Comparison of ENCODE assay signal across 23 cellular contexts in genomic region chr2:140648390-140648789, GRCh38.
DNase-seq lines count a peak whose midpoint lies in the region; ATAC-seq, FAIRE-seq and TF ChIP-seq lines count a peak whose summit lies in the region.
"Had no signal": no experiment of that assay in that cellular context is flagged by ENCODE, and none has a peak within 500 bp of the region (broad histone marks: within the 10 kb centered on the region; RNA-seq: fewer than 3 reads in every experiment).

No MANE protein-coding gene starts in this region.

- no TSS peak for BruUV-seq in PC-3 (replicated peaks; lab: Mats Ljungman, UMichigan)

- TF ChIP-seq RAD21 in A549 (conservative IDR thresholded peaks at IDR 0.05 in 1 of 2, IDR thresholded peaks at IDR 0.05 in 1 of 2): no peak

- POLR2A ChIA-PET in A549 (lab: Yijun Ruan, JAX) (no interaction called here), PC-3 (lab: Charles Lee; ENCODE audit: unreplicated experiment) (no interaction called here)

- no peaks in the 10 kb centered on the region for H4K20me1 ChIP-seq in PC-3 (ENCODE audit: low read length)
- H4K20me1 ChIP-seq: BLaER1 had no signal

- H3K4me2 ChIP-seq in A549 (no peak overlapping the region), PC-3 (ENCODE audit: low read length) (peak overlapping the region; percentile 25; the same call in 1 of the 2 replicates)
- H3K4me2 ChIP-seq: BLaER1 had no signal

- H3K4me1 ChIP-seq in A549: peaks cover 29% of the 10 kb centered on the region
- peaks cover 32% of the 10 kb centered on the region for H3K4me1 ChIP-seq in PC-3 (ENCODE audit: insufficient read depth, low read length)
- H3K4me1 ChIP-seq in colonic mucosa: no peaks in the 10 kb centered on the region
- no peaks in the 10 kb centered on the region for H3K4me1 ChIP-seq in transverse colon
- H3K4me1 ChIP-seq in vagina: no peaks in the 10 kb centered on the region
- H3K4me1 ChIP-seq: BE2C, BLaER1 had no signal

- H2AFZ ChIP-seq in PC-3 (ENCODE audit: low read length): no peak overlapping the region

- no peaks in the 10 kb centered on the region for H3K27me3 ChIP-seq in PC-3 (ENCODE audit: low read length)
- H3K27me3 ChIP-seq in colonic mucosa: no peaks in the 10 kb centered on the region
- H3K27me3 ChIP-seq in transverse colon: no peaks in the 10 kb centered on the region
- no peaks in the 10 kb centered on the region for H3K27me3 ChIP-seq in vagina
- H3K27me3 ChIP-seq: BE2C, BLaER1 had no signal

- TF ChIP-seq EP300 in A549 (IDR thresholded peaks at IDR 0.05) (no peak), transverse colon (IDR thresholded peaks at IDR 0.05; ENCODE audit: low read depth) (no peak)

- TF ChIP-seq POLR2A in A549 (IDR thresholded peaks at IDR 0.05; ENCODE audit: low read length) (no peak), transverse colon (IDR thresholded peaks at IDR 0.05) (no peak), vagina (IDR thresholded peaks at IDR 0.05) (no peak)

- ATAC-seq in A549 (no peak), PC-3 (no peak), left colon (peak; percentile 96), HG02763 (IDR thresholded peaks at IDR 0.05; ENCODE audit: unreplicated experiment) (no peak)

- CTCF ChIA-PET in A549 (lab: Yijun Ruan, JAX) (no interaction called here), PC-3 (lab: Charles Lee) (no interaction called here)

- intact Hi-C loops in PC-3 (cut with micrococcal nuclease): no loop called here
- intact Hi-C loops in colonic mucosa (cut with DNase I): no loop called here
- intact Hi-C loops in left colon (cut with DNase I, micrococcal nuclease): no loop called here
- intact Hi-C loops in transverse colon (cut with DNase I; ENCODE audit: low total_unique reads): no loop called here
- intact Hi-C loops in vagina (cut with DNase I): no loop called here

- no peak for FAIRE-seq in A549 (lab: Jason Lieb, UNC)
- FAIRE-seq: D721Med, G401.6, GM12891, GM19239 had no signal

- WGBS in A549 (ENCODE audit: missing lambda C conversion rate): 62% methylated on average over 2 of the region's 2 CpGs
- WGBS in transverse colon (ENCODE audit: low coverage in 1 of 2), 2 donors: 59 to 66% methylated on average over 2 of the region's 2 CpGs

- H3K9ac ChIP-seq in PC-3 (ENCODE audit: low read length) (no peak overlapping the region), colonic mucosa (ENCODE audit: low read depth in 2 of 2, low read length in 2 of 2) (no peak overlapping the region)
- H3K9ac ChIP-seq: BLaER1 had no signal

- H3K9me3 ChIP-seq in A549 (no peaks in the 10 kb centered on the region), PC-3 (ENCODE audit: low read length) (no peaks in the 10 kb centered on the region), colonic mucosa (no peaks in the 10 kb centered on the region), transverse colon (no peaks in the 10 kb centered on the region), vagina (no peaks in the 10 kb centered on the region)
- H3K9me3 ChIP-seq: BE2C, BLaER1 had no signal

- H3K36me3 ChIP-seq in PC-3 (ENCODE audit: low read depth, low read length) (no peaks in the 10 kb centered on the region), colonic mucosa (no peaks in the 10 kb centered on the region), transverse colon (no peaks in the 10 kb centered on the region), vagina (no peaks in the 10 kb centered on the region)
- H3K36me3 ChIP-seq: BE2C, BLaER1 had no signal

- TF ChIP-seq CTCF in A549 (IDR thresholded peaks at IDR 0.05) (no peak), PC-3 (conservative IDR thresholded peaks at IDR 0.05; ENCODE audit: low read depth, low read length) (no peak), colonic mucosa (IDR thresholded peaks at IDR 0.05) (no peak), transverse colon (IDR thresholded peaks at IDR 0.05) (no peak), vagina (IDR thresholded peaks at IDR 0.05) (no peak)

- H3K4me3 ChIP-seq in A549: no peak overlapping the region
- H3K4me3 ChIP-seq in PC-3 (ENCODE audit: low read length): no peak overlapping the region
- no peak overlapping the region for H3K4me3 ChIP-seq in colonic mucosa
- H3K4me3 ChIP-seq in transverse colon: no peak overlapping the region
- H3K4me3 ChIP-seq in vagina: no peak overlapping the region
- H3K4me3 ChIP-seq: BLaER1 had no signal

- no peaks in the 10 kb centered on the region for H3K9me2 ChIP-seq in PC-3 (replicated peaks; ENCODE audit: low read length)

- DNase-seq in A549 (ENCODE audit: low read depth in 1 of 2, low spot score in 1 of 2) (no peak), PC-3 (peak; percentile 30), colonic mucosa (peak; percentile 35), left colon (peak in 1 of 2 donors; percentile 7), transverse colon (no peak), vagina (ENCODE audit: extremely low spot score in 2 of 2) (no peak), cortex of kidney (lab: John Stamatoyannopoulos, UW) (no peak)
- DNase-seq: ACHN; BE2C; C1 segment of cervical spinal cord; CD4-positive, alpha-beta memory T cell; CD4-positive, CD25-positive, alpha-beta regulatory T cell; CD8-positive, alpha-beta memory T cell; COR-L47; DMS79 treated with DMSO at 0.1 percent for 48 hours; GF-D8 had no signal

- in situ Hi-C loops in transverse colon (cut with MboI; ENCODE audit: low pct_ligation_motif_present in 1 of 4, low pct_unique_long_range_greater_than_20kb in 1 of 4, low sequenced_read_pairs in 3 of 4): no loop called here

- no peaks in the 10 kb centered on the region for H3F3A ChIP-seq in PC-3 (ENCODE audit: low read length, unreplicated experiment)

- H3K79me2 ChIP-seq in PC-3 (ENCODE audit: low read length): no peaks in the 10 kb centered on the region

- H3K27ac ChIP-seq in A549 (peak overlapping the region; percentile 2 to 31; a peak in 2 of 6 replicates), PC-3 (ENCODE audit: low read length) (no peak overlapping the region), colonic mucosa (no peak overlapping the region), transverse colon (no peak overlapping the region), vagina (no peak overlapping the region)
- H3K27ac ChIP-seq: 22Rv1, BLaER1 had no signal

TF ChIP-seq in A549, 52 proteins besides CTCF, POLR2A, EP300 and RAD21:
- TF ChIP-seq MAFK (IDR thresholded peaks at IDR 0.05; ENCODE audit: partially characterized antibody) (no peak), PBX3 (IDR thresholded peaks at IDR 0.05) (no peak), GATA3 (IDR thresholded peaks at IDR 0.05; ENCODE audit: borderline replicate concordance) (no peak), HOXA7 (CRISPR knock-in tag; IDR thresholded peaks at IDR 0.05) (no peak), MAX (IDR thresholded peaks at IDR 0.05) (no peak), CHD4 (IDR thresholded peaks at IDR 0.05; ENCODE audit: borderline replicate concordance) (no peak), FOSL2 (IDR thresholded peaks at IDR 0.05) (no peak), FOSL2 (CRISPR knock-in tag; IDR thresholded peaks at IDR 0.05) (no peak), FOSB (CRISPR knock-in tag; IDR thresholded peaks at IDR 0.05) (no peak), NFE2L2 (conservative IDR thresholded peaks at IDR 0.05; ENCODE audit: low read length) (no peak), POLR2AphosphoS2 (conservative IDR thresholded peaks at IDR 0.05; ENCODE audit: low read length) (no peak), BHLHE40 (IDR thresholded peaks at IDR 0.05; ENCODE audit: low read depth, low read length) (no peak), HOXB13 (CRISPR knock-in tag; IDR thresholded peaks at IDR 0.05; ENCODE audit: low read depth) (no peak), ELK1 (IDR thresholded peaks at IDR 0.05; ENCODE audit: low read depth, low read length) (no peak), KDM5A (IDR thresholded peaks at IDR 0.05) (no peak), HOXB5 (CRISPR knock-in tag; IDR thresholded peaks at IDR 0.05) (no peak), RFX5 (IDR thresholded peaks at IDR 0.05) (no peak), PHF8 (IDR thresholded peaks at IDR 0.05; ENCODE audit: borderline replicate concordance, low read depth) (no peak), USF2 (IDR thresholded peaks at IDR 0.05) (no peak)

Comparison
In these comparisons a context has a peak if more than half of its experiments do, and no peak if none do; other contexts are left out.
1. DNase-seq: peak in PC-3 (single experiment) and colonic mucosa (single experiment); none in A549 (0 of 2), transverse colon (single experiment), vagina (0 of 2) and cortex of kidney (single experiment).
2. H3K27ac ChIP-seq: peak in A549 (2 of 2); none in PC-3 (single experiment), colonic mucosa (single experiment), transverse colon (0 of 4) and vagina (single experiment).